7 cellular contexts compared by ENCODE assay signal in the genomic region with DNA sequence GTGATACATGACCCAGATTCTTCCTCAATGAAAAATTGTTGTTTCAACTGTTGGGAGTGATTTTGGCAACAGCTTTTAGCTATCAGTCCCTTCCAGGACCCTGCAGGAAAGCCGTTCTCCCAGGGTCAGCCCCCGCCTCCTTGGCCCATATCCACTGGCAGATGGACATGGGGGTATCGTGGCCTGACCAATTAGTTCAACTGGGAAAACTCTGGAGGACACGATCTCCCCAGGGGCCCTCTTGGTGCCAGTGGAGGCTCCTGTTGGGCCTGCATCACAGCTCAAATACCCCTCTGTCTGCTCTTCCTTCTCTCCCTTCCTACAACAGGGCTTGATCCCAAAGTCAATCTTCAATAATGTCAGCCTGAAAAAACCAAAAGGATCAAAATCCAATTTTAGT.
"Had no signal": no experiment of that assay in that cellular context is flagged by ENCODE, and none has a peak within 500 bp of the region (broad histone marks: within the 10 kb centered on the region; RNA-seq: fewer than 3 reads in every experiment).

No MANE protein-coding gene starts in this region.

- H3K9me3 Mint-ChIP-seq: IgD-negative memory B cell had no signal

- H3K27ac Mint-ChIP-seq: IgD-negative memory B cell had no signal

- H3K4me3 Mint-ChIP-seq: IgD-negative memory B cell had no signal

- H3K4me3 ChIP-seq: K562 had no signal

- H3K4me1 Mint-ChIP-seq: IgD-negative memory B cell had no signal

- ATAC-seq: HepG2, K562 had no signal

- H3K27ac ChIP-seq: HL-60 had no signal

- DNase-seq: IMR-90, KBM-7, KG1 had no signal
